16 cellular contexts compared by ENCODE assay signal in genomic region chr17:49910858-49911204, GRCh38. TPM values are rescaled to one million over a fixed set of nuclear protein-coding genes. Genes with fewer than 3 reads are reported as not detected.
DNase-seq lines count a peak whose midpoint lies in the region; ATAC-seq and TF ChIP-seq lines count a peak whose summit lies in the region.
"Had no signal": no experiment of that assay in that cellular context is flagged by ENCODE, and none has a peak within 500 bp of the region (broad histone marks: within the 10 kb centered on the region; RNA-seq: fewer than 3 reads in every experiment).

No MANE protein-coding gene starts in this region.

- peak overlapping the region; percentile 10 for H3K4me3 ChIP-seq in cardiac muscle cell
- H3K4me3 ChIP-seq: pancreas had no signal

- no peaks in the 10 kb centered on the region for H3K4me1 ChIP-seq in cardiac muscle cell (ENCODE audit: low read depth)
- H3K4me1 ChIP-seq: pancreas had no signal

- ATAC-seq in activated naive CD8-positive, alpha-beta T cell treated with anti-CD3 and anti-CD28 coated beads, Interleukin-2, amount 10 ng/mL, durations not matched to agents 7 days and 5 days (ENCODE audit: low read depth) = no peak
- ATAC-seq in memory B cell (ENCODE audit: low read depth) (no peak), HG02763 (IDR thresholded peaks at IDR 0.05; ENCODE audit: unreplicated experiment) (no peak), GM19324 (IDR thresholded peaks at IDR 0.05; ENCODE audit: low FRiP score, unreplicated experiment) (no peak)

- no peaks in the 10 kb centered on the region for H3K36me3 ChIP-seq in cardiac muscle cell
- H3K36me3 ChIP-seq: pancreas had no signal

- H3K36me3 Mint-ChIP-seq in activated naive CD8-positive, alpha-beta T cell treated with anti-CD3 and anti-CD28 coated beads, Interleukin-2, amount 10 ng/mL, durations not matched to agents 7 days and 5 days = no peaks in the 10 kb centered on the region
- no peaks in the 10 kb centered on the region for H3K36me3 Mint-ChIP-seq in memory B cell
- H3K36me3 Mint-ChIP-seq: immature natural killer cell; stimulated activated naive B cell treated with anti-CD40 and anti-IgM and Interleukin-4, amounts not matched to agents 10 μg/mL and 1 μg/mL and 100 μg/mL, for 72 hours had no signal

- H3K4me1 Mint-ChIP-seq in activated naive CD8-positive, alpha-beta T cell treated with anti-CD3 and anti-CD28 coated beads, Interleukin-2, amount 10 ng/mL, durations not matched to agents 7 days and 5 days = peaks cover 1% of the 10 kb centered on the region
- H3K4me1 Mint-ChIP-seq in memory B cell = peaks cover 2% of the 10 kb centered on the region

- no peaks in the 10 kb centered on the region for H3K9me3 Mint-ChIP-seq in activated naive CD8-positive, alpha-beta T cell treated with anti-CD3 and anti-CD28 coated beads, Interleukin-2, amount 10 ng/mL, durations not matched to agents 7 days and 5 days
- H3K9me3 Mint-ChIP-seq in memory B cell = no peaks in the 10 kb centered on the region
- H3K9me3 Mint-ChIP-seq: immature natural killer cell; stimulated activated naive B cell treated with anti-CD40 and anti-IgM and Interleukin-4, amounts not matched to agents 10 μg/mL and 1 μg/mL and 100 μg/mL, for 72 hours had no signal

- no peak overlapping the region for H3K27ac Mint-ChIP-seq in activated naive CD8-positive, alpha-beta T cell treated with anti-CD3 and anti-CD28 coated beads, Interleukin-2, amount 10 ng/mL, durations not matched to agents 7 days and 5 days
- H3K27ac Mint-ChIP-seq in memory B cell = no peak overlapping the region
- H3K27ac Mint-ChIP-seq: immature natural killer cell; stimulated activated naive B cell treated with anti-CD40 and anti-IgM and Interleukin-4, amounts not matched to agents 10 μg/mL and 1 μg/mL and 100 μg/mL, for 72 hours had no signal

- POLR2A ChIA-PET in activated naive CD8-positive, alpha-beta T cell treated with anti-CD3 and anti-CD28 coated beads, Interleukin-2, amount 10 ng/mL, durations not matched to agents 7 days and 5 days (lab: Charles Lee) = no interaction called here

- peak overlapping the region; percentile 28 for H3K4me3 Mint-ChIP-seq in activated naive CD8-positive, alpha-beta T cell treated with anti-CD3 and anti-CD28 coated beads, Interleukin-2, amount 10 ng/mL, durations not matched to agents 7 days and 5 days
- peak overlapping the region; percentile 22 for H3K4me3 Mint-ChIP-seq in memory B cell

- DNase-seq in cardiac muscle cell (ENCODE audit: low read depth in 1 of 2, low spot score in 1 of 2) (no peak), cardiac septum (ENCODE audit: low spot score) (no peak), memory B cell (ENCODE audit: low spot score in 2 of 2) (no peak), NCI-H2029 (lab: John Stamatoyannopoulos, UW) (no peak), NCI-H446 treated with DMSO at 0.1 percent for 48 hours (lab: John Stamatoyannopoulos, UW) (no peak)
- DNase-seq in activated naive CD8-positive, alpha-beta T cell treated with anti-CD3 and anti-CD28 coated beads, Interleukin-2, amount 10 ng/mL, durations not matched to agents 7 days and 5 days = no peak
- DNase-seq: activated CD4-positive, alpha-beta T cell treated with anti-CD3 and anti-CD28 coated beads for 1 hour; central memory CD4-positive, alpha-beta T cell; immature natural killer cell; NK-92 treated with Interleukin-12 subunit alpha and Interleukin-12 subunit beta, amount 100 ng/mL, for 24 hours; SHP77; stimulated activated naive B cell treated with anti-CD40 and anti-IgM and Interleukin-4, amounts not matched to agents 10 μg/mL and 1 μg/mL and 100 μg/mL, for 72 hours had no signal

- no peak for TF ChIP-seq CTCF in cardiac muscle cell (IDR thresholded peaks at IDR 0.05; ENCODE audit: low read depth, low read length)

- no peaks in the 10 kb centered on the region for H3K9me3 ChIP-seq in cardiac muscle cell (ENCODE audit: low read depth)
- H3K9me3 ChIP-seq: pancreas had no signal

- H3K27me3 Mint-ChIP-seq in activated naive CD8-positive, alpha-beta T cell treated with anti-CD3 and anti-CD28 coated beads, Interleukin-2, amount 10 ng/mL, durations not matched to agents 7 days and 5 days = peaks cover 77% of the 10 kb centered on the region
- peaks cover 39% of the 10 kb centered on the region for H3K27me3 Mint-ChIP-seq in memory B cell

- peaks cover 65% of the 10 kb centered on the region for H3K27me3 ChIP-seq in cardiac muscle cell

- no peak overlapping the region for H3K27ac ChIP-seq in cardiac muscle cell
- H3K27ac ChIP-seq: pancreas had no signal

- intact Hi-C loops in cardiac septum (cut with DNase I) = no loop called here

RNA-seq across cellular contexts. Expression of gene DLX4, which starts 58.2 kb away (rescaled TPM):
- total RNA-seq in cardiac muscle cell (0.53 and 0.60 TPM in 2 replicates), cardiac septum (0.16 TPM)
- 0.86 and 1.3 TPM in 2 replicates for polyA plus RNA-seq in cardiac muscle cell
- total RNA-seq in activated naive CD8-positive, alpha-beta T cell treated with anti-CD3 and anti-CD28 coated beads, Interleukin-2, amount 10 ng/mL, durations not matched to agents 7 days and 5 days = under 1 TPM; 0.60 to 0.69 TPM
- total RNA-seq: urinary bladder had no signal
